In the genomic region with DNA sequence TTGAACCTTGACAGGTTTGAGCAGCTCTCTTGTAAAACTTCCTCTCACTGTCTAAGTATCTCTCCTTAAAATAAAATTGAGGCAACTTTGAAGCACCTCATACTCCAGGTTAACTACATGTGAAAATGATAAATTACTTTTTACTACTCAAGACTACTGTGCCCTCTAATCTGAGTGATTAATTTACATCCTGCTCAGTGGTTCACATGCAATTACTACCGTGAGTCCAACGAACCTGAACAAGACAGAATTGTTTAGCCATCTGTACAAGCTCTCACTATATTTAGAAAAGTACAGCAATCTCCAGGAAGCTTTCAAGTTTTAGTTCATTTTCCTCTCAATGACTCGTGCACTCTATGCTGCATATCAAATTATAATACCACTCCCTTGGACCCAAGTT, we compare ENCODE assay signal across 18 cellular contexts. TPM values are rescaled to one million over a fixed set of nuclear protein-coding genes. Genes with fewer than 3 reads are reported as not detected.
DNase-seq lines count a peak whose midpoint lies in the region; ATAC-seq and TF ChIP-seq lines count a peak whose summit lies in the region.
"Had no signal": no experiment of that assay in that cellular context is flagged by ENCODE, and none has a peak within 500 bp of the region (broad histone marks: within the 10 kb centered on the region; RNA-seq: fewer than 3 reads in every experiment).

No MANE protein-coding gene starts in this region.

- no peak overlapping the region for H3K4ac ChIP-seq in neuronal stem cell (ENCODE audit: low read length)

- no peaks in the 10 kb centered on the region for H3K79me1 ChIP-seq in neuronal stem cell (ENCODE audit: low read depth, low read length)

- H3K14ac ChIP-seq in neuronal stem cell (ENCODE audit: low read length): no peak overlapping the region

- no peak overlapping the region for H2AFZ ChIP-seq in neuronal stem cell (ENCODE audit: low read length)

- H3K4me3 Mint-ChIP-seq in brain (peak overlapping the region in 3 of 5 experiments; percentile 16 to 69 (median 21)), glutamatergic neuron (ENCODE audit: unreplicated experiment) (no peak overlapping the region)
- no peak overlapping the region for H3K4me3 Mint-ChIP-seq in activated T-cell treated with anti-CD3 and anti-CD28 coated beads, Interleukin-2, amount 50 U/mL, for 4 hours
- H3K4me3 Mint-ChIP-seq: CD14-positive monocyte, HFFc6 had no signal

- H3K36me3 Mint-ChIP-seq in brain (no peaks in the 10 kb centered on the region), glutamatergic neuron (ENCODE audit: unreplicated experiment) (no peaks in the 10 kb centered on the region)
- H3K36me3 Mint-ChIP-seq in activated T-cell treated with anti-CD3 and anti-CD28 coated beads, Interleukin-2, amount 50 U/mL, for 4 hours (ENCODE audit: insufficient read depth): no peaks in the 10 kb centered on the region
- H3K36me3 Mint-ChIP-seq: CD14-positive monocyte had no signal

- no peak for TF ChIP-seq CTCF in brain (conservative IDR thresholded peaks at IDR 0.05)
- no peak for TF ChIP-seq CTCF in glutamatergic neuron (IDR thresholded peaks at IDR 0.05; ENCODE audit: partially characterized antibody, unreplicated experiment)

- no peak overlapping the region for H2BK15ac ChIP-seq in neuronal stem cell (ENCODE audit: low read length)

- H2BK5ac ChIP-seq in neuronal stem cell (ENCODE audit: low read length): no peak overlapping the region

- no peaks in the 10 kb centered on the region for H3K9me3 ChIP-seq in neuronal stem cell (replicated peaks in 1 of 2; ENCODE audit: control insufficient read depth in 2 of 2, insufficient read depth in 1 of 2, low read depth in 1 of 2, low read length in 2 of 2)
- H3K9me3 ChIP-seq: neutrophil had no signal

- H3K4me1 ChIP-seq in neuronal stem cell (ENCODE audit: control insufficient read depth in 2 of 2, insufficient read depth in 1 of 2, low read depth in 1 of 2, low read length in 2 of 2): no peaks in the 10 kb centered on the region
- H3K4me1 ChIP-seq: foreskin keratinocyte had no signal

- H3K9ac ChIP-seq in neuronal stem cell (ENCODE audit: low read depth, low read length, poor library complexity): no peak overlapping the region

- H4K8ac ChIP-seq in neuronal stem cell (ENCODE audit: low read depth, low read length): no peak overlapping the region

- ATAC-seq in GM18502 (IDR thresholded peaks at IDR 0.05; ENCODE audit: poor library complexity, unreplicated experiment) (peak; percentile 78), GM21367 (IDR thresholded peaks at IDR 0.05; ENCODE audit: unreplicated experiment) (peak; percentile 46), HG03342 (IDR thresholded peaks at IDR 0.05; ENCODE audit: unreplicated experiment) (peak; percentile 67)
- no peak for ATAC-seq in activated T-cell treated with anti-CD3 and anti-CD28 coated beads, Interleukin-2, amount 50 U/mL, for 4 hours
- ATAC-seq: activated CD4-positive, CD25-positive, alpha-beta regulatory T cell treated with anti-CD3 and anti-CD28 coated beads, Interleukin-2, amount 50 U/mL, for 24 hours; foreskin keratinocyte; K562; left cardiac atrium had no signal

- no peak overlapping the region for H2BK120ac ChIP-seq in neuronal stem cell (ENCODE audit: low read depth, low read length)

- no peak overlapping the region for H4K91ac ChIP-seq in neuronal stem cell (ENCODE audit: low read depth, low read length, poor library complexity)

- no peaks in the 10 kb centered on the region for H3K27me3 ChIP-seq in neuronal stem cell (ENCODE audit: control insufficient read depth in 3 of 3, insufficient read depth in 3 of 3, low read depth in 1 of 3, low read length in 3 of 3)
- H3K27me3 ChIP-seq: foreskin keratinocyte, neutrophil had no signal

- no peaks in the 10 kb centered on the region for H3K36me3 ChIP-seq in neuronal stem cell (replicated peaks in 1 of 2; ENCODE audit: control insufficient read depth in 2 of 2, insufficient read depth in 2 of 2, low read length in 2 of 2)
- H3K36me3 ChIP-seq: neutrophil had no signal

- no CpG with 5 or more reads among the region's 3 CpGs for WGBS in neuronal stem cell (ENCODE audit: extremely low coverage in 2 of 2, insufficient read length in 2 of 2, insufficient replicate concordance in 1 of 2), 2 donors

- no peak overlapping the region for H3K27ac ChIP-seq in neuronal stem cell (replicated peaks; ENCODE audit: low read length)
- H3K27ac ChIP-seq: foreskin keratinocyte, neutrophil had no signal

- H3K4me1 Mint-ChIP-seq in brain (peaks cover 22% of the 10 kb centered on the region), glutamatergic neuron (ENCODE audit: low read depth, unreplicated experiment) (peaks cover 24% of the 10 kb centered on the region)
- H3K4me1 Mint-ChIP-seq in activated T-cell treated with anti-CD3 and anti-CD28 coated beads, Interleukin-2, amount 50 U/mL, for 4 hours (ENCODE audit: low read depth): no peaks in the 10 kb centered on the region
- H3K4me1 Mint-ChIP-seq: CD14-positive monocyte had no signal

- no peak overlapping the region for H3K4me3 ChIP-seq in neuronal stem cell (ENCODE audit: low read length in 2 of 2)
- H3K4me3 ChIP-seq: K562 had no signal

- H3K27ac Mint-ChIP-seq in brain (peak overlapping the region in 3 of 5 experiments; percentile 5 to 35 (median 24)), glutamatergic neuron (ENCODE audit: unreplicated experiment) (no peak overlapping the region)
- H3K27ac Mint-ChIP-seq: CD14-positive monocyte, HFFc6 had no signal

- H3K18ac ChIP-seq in neuronal stem cell (ENCODE audit: low read length): no peak overlapping the region

- H2AK5ac ChIP-seq in neuronal stem cell (ENCODE audit: low read depth, low read length): no peak overlapping the region

- H3K23ac ChIP-seq in neuronal stem cell (ENCODE audit: low read depth, low read length, poor library complexity): no peak overlapping the region

- no peak overlapping the region for H2BK12ac ChIP-seq in neuronal stem cell (ENCODE audit: low read length)

- no peaks in the 10 kb centered on the region for H3K27me3 Mint-ChIP-seq in brain
- H3K27me3 Mint-ChIP-seq in activated T-cell treated with anti-CD3 and anti-CD28 coated beads, Interleukin-2, amount 50 U/mL, for 4 hours (ENCODE audit: low read depth): no peaks in the 10 kb centered on the region
- H3K27me3 Mint-ChIP-seq in glutamatergic neuron (ENCODE audit: unreplicated experiment): no peaks in the 10 kb centered on the region

- no peak for DNase-seq in activated T-cell treated with anti-CD3 and anti-CD28 coated beads, Interleukin-2, amount 50 U/mL, for 4 hours
- no peak for DNase-seq in glutamatergic neuron
- no peak for DNase-seq in neuronal stem cell (ENCODE audit: low spot score)
- DNase-seq in GM03348 (ENCODE audit: low spot score): no peak
- DNase-seq: activated gamma-delta T cell; cortex of kidney; foreskin keratinocyte; HFFc6; left cardiac atrium; stimulated activated naive CD4-positive, alpha-beta T cell had no signal

- no peaks in the 10 kb centered on the region for H3K9me3 Mint-ChIP-seq in brain
- no peaks in the 10 kb centered on the region for H3K9me3 Mint-ChIP-seq in activated T-cell treated with anti-CD3 and anti-CD28 coated beads, Interleukin-2, amount 50 U/mL, for 4 hours
- no peaks in the 10 kb centered on the region for H3K9me3 Mint-ChIP-seq in glutamatergic neuron (ENCODE audit: unreplicated experiment)

- no peak overlapping the region for H3K4me2 ChIP-seq in neuronal stem cell (ENCODE audit: insufficient read depth, low read length, poor library complexity, severe bottlenecking)

RNA-seq across cellular contexts. Expression of a gene that starts 21.2 kb away (rescaled TPM):
- 7.2 TPM for polyA plus RNA-seq in brain (ENCODE audit: insufficient read depth, low read depth, low replicate concordance)
- total RNA-seq in activated T-cell treated with anti-CD3 and anti-CD28 coated beads, Interleukin-2, amount 50 U/mL, for 4 hours: not detected
- 3.3 TPM for total RNA-seq in glutamatergic neuron (ENCODE audit: unreplicated experiment)
- polyA plus RNA-seq in neuronal stem cell (2013, experiment 1 of 2): 0.36 TPM
- 0.36 TPM for polyA plus RNA-seq in neuronal stem cell (2013, experiment 2 of 2)
- total RNA-seq: K562 had no signal
- polyA plus RNA-seq: CD14-positive monocyte had no signal

Comparison
In these comparisons a context has a peak if more than half of its experiments do, and no peak if none do; other contexts are left out.
1. ATAC-seq: peak in GM18502 (single experiment), GM21367 (single experiment) and HG03342 (single experiment); none in activated T-cell treated with anti-CD3 and anti-CD28 coated beads, Interleukin-2, amount 50 U/mL, for 4 hours (0 of 2).
2. H3K4me3 Mint-ChIP-seq: peak in brain (3 of 5); none in activated T-cell treated with anti-CD3 and anti-CD28 coated beads, Interleukin-2, amount 50 U/mL, for 4 hours (single experiment) and glutamatergic neuron (single experiment).